25 cellular contexts compared by ENCODE assay signal in genomic region chr5:41681820-41682219, GRCh38.
"Had no signal": no experiment of that assay in that cellular context is flagged by ENCODE, and none has a peak within 500 bp of the region (broad histone marks: within the 10 kb centered on the region; RNA-seq: fewer than 3 reads in every experiment).

No MANE protein-coding gene starts in this region.

- H3K9me3 ChIP-seq: ovary, psoas muscle, thyroid gland, vagina had no signal

- H3K27ac ChIP-seq: neural progenitor cell, ovary, parathyroid adenoma, psoas muscle, skin epidermis, stomach, thoracic aorta, thyroid gland, tibial nerve, upper lobe of left lung, vagina had no signal

- H3K4me3 ChIP-seq: neural progenitor cell, ovary, psoas muscle, skin epidermis, stomach, thoracic aorta, thyroid gland, tibial nerve, upper lobe of left lung, vagina had no signal

- H3K27me3 ChIP-seq: neural progenitor cell, ovary, stomach, thyroid gland, tibial nerve, upper lobe of left lung, vagina had no signal

- H3K4me1 ChIP-seq: parathyroid adenoma, psoas muscle, stomach, thyroid gland, tibial nerve, upper lobe of left lung, vagina had no signal

- DNase-seq: natural killer cell; occipital lobe; ovary; posterior cingulate gyrus; psoas muscle; right cardiac atrium; stimulated activated CD4-positive, alpha-beta T cell treated with anti-CD3 and anti-CD28 coated beads, Interleukin-15, amount 100 ng/mL, for 24 hours; stimulated activated CD4-positive, alpha-beta T cell treated with anti-CD3 and anti-CD28 coated beads, Interleukin-2, amount 100 ng/mL, for 24 hours; stimulated activated CD4-positive, alpha-beta T cell treated with anti-CD3 and anti-CD28 coated beads, Interleukin-2, amount 100 ng/mL, for 48 hours; stimulated activated CD4-positive, alpha-beta T cell treated with anti-CD3 and anti-CD28 coated beads, Interleukin-4, amount 100 ng/mL, for 24 hours; stimulated activated naive B cell treated with anti-CD40 and anti-IgM and Interleukin-4, amounts not matched to agents 10 μg/mL and 1 μg/mL and 100 μg/mL, for 72 hours; stimulated activated naive CD4-positive, alpha-beta T cell treated with Interleukin-2 at 50 U/mL for 16 hours; stomach; thyroid gland; trophoblast cell; upper lobe of left lung had no signal

- FAIRE-seq: urothelium cell line had no signal

- ATAC-seq: natural killer cell; psoas muscle; right cardiac atrium; sciatic nerve; stimulated activated effector memory CD8-positive, alpha-beta T cell treated with anti-CD3 and anti-CD28 coated beads, Interleukin-12 subunit alpha, Interleukin-12 subunit beta, amount 100 ng/mL, for 72 hours; stimulated activated naive B cell treated with anti-CD40 and anti-IgM and Interleukin-4, amounts not matched to agents 10 μg/mL and 1 μg/mL and 100 μg/mL, for 72 hours had no signal

- H3K36me3 ChIP-seq: neural progenitor cell, ovary, stomach, thoracic aorta, thyroid gland, tibial nerve, upper lobe of left lung, vagina had no signal
